ENCODE assay signal across 8 cellular contexts in genomic region chr2:186349508-186349907, GRCh38.
A peak's percentile ranks its signal among the peaks of the same experiment; 100 is the strongest.
DNase-seq lines count a peak whose midpoint lies in the region; ATAC-seq and TF ChIP-seq lines count a peak whose summit lies in the region.

No MANE protein-coding gene starts in this region.

- no peaks in the 10 kb centered on the region; the same call in 1 of the 2 replicates for H4K20me1 ChIP-seq in SK-N-SH (ENCODE audit: insufficient read depth)

- no peak for TF ChIP-seq POLR2A in gastrocnemius medialis (IDR thresholded peaks at IDR 0.05)

- intact Hi-C loops in left ventricle myocardium inferior (cut with micrococcal nuclease) (no loop called here), gastrocnemius medialis (cut with DNase I; ENCODE audit: low total_unique reads) (no loop called here)
- intact Hi-C loops in CD8-positive, alpha-beta T cell (cut with DNase I, micrococcal nuclease): no loop called here

- no peak overlapping the region for H2AFZ ChIP-seq in SK-N-SH (ENCODE audit: low read depth)

- TF ChIP-seq EP300 in SK-N-SH (IDR thresholded peaks at IDR 0.05; ENCODE audit: borderline replicate concordance in 1 of 2, low read depth in 1 of 2, low read length in 1 of 2): peak in 1 of 2 experiments; percentile 70; a peak in 1 of 4 replicates

- peak; percentile 76 for ATAC-seq in GM18867 (IDR thresholded peaks at IDR 0.05; ENCODE audit: unreplicated experiment)
- ATAC-seq in HG03108 (IDR thresholded peaks at IDR 0.05; ENCODE audit: unreplicated experiment): peak; percentile 40
- no peak for ATAC-seq in CD8-positive, alpha-beta T cell
- ATAC-seq in gastrocnemius medialis: no peak

- DNase-seq in SK-N-SH (no peak), mesothelial cell of epicardium (ENCODE audit: low spot score in 2 of 2, unreplicated experiment in 2 of 2) (no peak), left ventricle myocardium inferior (no peak), gastrocnemius medialis (no peak), GM20000 (ENCODE audit: low spot score) (no peak)
- DNase-seq in CD8-positive, alpha-beta T cell: no peak

- H3K27me3 Mint-ChIP-seq in mesothelial cell of epicardium (ENCODE audit: low read depth): no peaks in the 10 kb centered on the region
- H3K27me3 Mint-ChIP-seq in CD8-positive, alpha-beta T cell (ENCODE audit: low read depth): no peaks in the 10 kb centered on the region

- no peak for TF ChIP-seq RAD21 in SK-N-SH (IDR thresholded peaks at IDR 0.05; ENCODE audit: low read length)

- H3K4me1 Mint-ChIP-seq in mesothelial cell of epicardium: peaks cover 46% of the 10 kb centered on the region
- H3K4me1 Mint-ChIP-seq in CD8-positive, alpha-beta T cell (ENCODE audit: low read depth): peaks cover 4% of the 10 kb centered on the region

- peak overlapping the region; percentile 42 to 91; a peak in 3 of 4 replicates for H3K27ac ChIP-seq in SK-N-SH (ENCODE audit: low read depth in 2 of 2, low read length in 1 of 2)
- no peak overlapping the region for H3K27ac ChIP-seq in left ventricle myocardium inferior (replicated peaks)
- no peak overlapping the region for H3K27ac ChIP-seq in CD8-positive, alpha-beta T cell (ENCODE audit: low read depth, low read length)
- no peak overlapping the region for H3K27ac ChIP-seq in gastrocnemius medialis

- CTCF ChIA-PET in SK-N-SH (lab: Yijun Ruan, JAX): no interaction called here
- CTCF ChIA-PET in CD8-positive, alpha-beta T cell (lab: Charles Lee): no interaction called here

- H3K9me2 ChIP-seq in SK-N-SH: 0 out of 2 replicates have a peak, but pooled peaks cover 5% of the 10 kb centered on the region

- H3F3A ChIP-seq in SK-N-SH (replicated peaks; ENCODE audit: insufficient read depth): peaks cover 17% of the 10 kb centered on the region

- H3K36me3 ChIP-seq in SK-N-SH (replicated peaks in 1 of 2; ENCODE audit: control insufficient read depth in 1 of 2, insufficient read depth in 2 of 2, low read length in 1 of 2) (no peaks in the 10 kb centered on the region), left ventricle myocardium inferior (no peaks in the 10 kb centered on the region), gastrocnemius medialis (no peaks in the 10 kb centered on the region)
- H3K36me3 ChIP-seq in CD8-positive, alpha-beta T cell (ENCODE audit: insufficient read depth, low read length): no peaks in the 10 kb centered on the region

- POLR2A ChIA-PET in SK-N-SH (lab: Yijun Ruan, JAX): no interaction called here
- POLR2A ChIA-PET in CD8-positive, alpha-beta T cell (lab: Charles Lee): no interaction called here

- H3K9me3 Mint-ChIP-seq in mesothelial cell of epicardium: peaks cover 21% of the 10 kb centered on the region
- H3K9me3 Mint-ChIP-seq in CD8-positive, alpha-beta T cell: peaks cover 14% of the 10 kb centered on the region

- H3K9ac ChIP-seq in SK-N-SH: no peak overlapping the region

- no peaks in the 10 kb centered on the region for H3K9me3 ChIP-seq in SK-N-SH
- H3K9me3 ChIP-seq in left ventricle myocardium inferior (replicated peaks): peaks cover 10% of the 10 kb centered on the region
- no peaks in the 10 kb centered on the region for H3K9me3 ChIP-seq in CD8-positive, alpha-beta T cell (ENCODE audit: low read length)
- no peaks in the 10 kb centered on the region for H3K9me3 ChIP-seq in gastrocnemius medialis

- H3K27ac Mint-ChIP-seq in mesothelial cell of epicardium: peak overlapping the region; percentile 6
- H3K27ac Mint-ChIP-seq in CD8-positive, alpha-beta T cell: no peak overlapping the region

- 9% methylated on average over 2 of the region's 2 CpGs for WGBS in SK-N-SH (ENCODE audit: low lambda C conversion rate)

- TF ChIP-seq CTCF in SK-N-SH (IDR thresholded peaks at IDR 0.05) (no peak), mesothelial cell of epicardium (IDR thresholded peaks at IDR 0.05; ENCODE audit: unreplicated experiment) (no peak), left ventricle myocardium inferior (IDR thresholded peaks at IDR 0.05; ENCODE audit: borderline replicate concordance) (no peak), gastrocnemius medialis (IDR thresholded peaks at IDR 0.05 in 4 of 5, conservative IDR thresholded peaks at IDR 0.05 in 1 of 5) (no peak), GM20000 (IDR thresholded peaks at IDR 0.05; ENCODE audit: extremely low read depth, missing control alignments) (no peak)
- TF ChIP-seq CTCF in CD8-positive, alpha-beta T cell (IDR thresholded peaks at IDR 0.05): no peak

- peaks cover 28% of the 10 kb centered on the region for H3K36me3 Mint-ChIP-seq in mesothelial cell of epicardium
- H3K36me3 Mint-ChIP-seq in CD8-positive, alpha-beta T cell: peaks cover 24% of the 10 kb centered on the region

- peak overlapping the region; percentile 36 for H3K4me2 ChIP-seq in SK-N-SH

- no peaks in the 10 kb centered on the region for H3K79me2 ChIP-seq in SK-N-SH (ENCODE audit: insufficient read depth)

- H3K4me1 ChIP-seq in SK-N-SH (ENCODE audit: control insufficient read depth in 1 of 2, insufficient read depth in 2 of 2, low read depth in 1 of 2, low read length in 1 of 2) (peaks cover 11 to 25% of the 10 kb centered on the region in 2 experiments; a peak in 3 of 4 replicates), left ventricle myocardium inferior (peaks cover 31% of the 10 kb centered on the region), gastrocnemius medialis (peaks cover 4 to 5% of the 10 kb centered on the region in 2 donors)
- no peaks in the 10 kb centered on the region for H3K4me1 ChIP-seq in CD8-positive, alpha-beta T cell (ENCODE audit: insufficient read depth, low read length)

- no peak overlapping the region for H3K4me3 ChIP-seq in SK-N-SH (ENCODE audit: low read depth in 2 of 2, low read length in 1 of 2)
- H3K4me3 ChIP-seq in left ventricle myocardium inferior: no peak overlapping the region
- no peak overlapping the region for H3K4me3 ChIP-seq in CD8-positive, alpha-beta T cell (ENCODE audit: low read depth, low read length)
- no peak overlapping the region for H3K4me3 ChIP-seq in gastrocnemius medialis

- in situ Hi-C loops in gastrocnemius medialis (cut with MboI; ENCODE audit: low sequenced_read_pairs in 4 of 4): no loop called here

- no peaks in the 10 kb centered on the region for H3K27me3 ChIP-seq in SK-N-SH (ENCODE audit: insufficient read depth)
- H3K27me3 ChIP-seq in left ventricle myocardium inferior (ENCODE audit: low read depth): no peaks in the 10 kb centered on the region
- H3K27me3 ChIP-seq in CD8-positive, alpha-beta T cell (ENCODE audit: insufficient read depth, low read length): no peaks in the 10 kb centered on the region
- no peaks in the 10 kb centered on the region for H3K27me3 ChIP-seq in gastrocnemius medialis

- H3K4me3 Mint-ChIP-seq in mesothelial cell of epicardium: no peak overlapping the region
- no peak overlapping the region for H3K4me3 Mint-ChIP-seq in CD8-positive, alpha-beta T cell

TF ChIP-seq in SK-N-SH, 30 proteins besides CTCF, POLR2A, EP300 and RAD21 (continues in another document):
- TF ChIP-seq YY1 (IDR thresholded peaks at IDR 0.05; ENCODE audit: low read depth): no peak
- TF ChIP-seq TCF12 (IDR thresholded peaks at IDR 0.05): peak; percentile 96
- no peak for TF ChIP-seq MEF2A (IDR thresholded peaks at IDR 0.05; ENCODE audit: borderline replicate concordance, low read depth)
- no peak for TF ChIP-seq USF1 (IDR thresholded peaks at IDR 0.05; ENCODE audit: borderline replicate concordance, low read depth)
- peak; percentile 34; the same call in 1 of the 2 replicates for TF ChIP-seq ELF1 (IDR thresholded peaks at IDR 0.05)
- TF ChIP-seq IRF3 (IDR thresholded peaks at IDR 0.05; ENCODE audit: low read depth, low read length): no peak
- TF ChIP-seq NFIC (IDR thresholded peaks at IDR 0.05; ENCODE audit: borderline replicate concordance): peak; percentile 97
- TF ChIP-seq CHD2 (IDR thresholded peaks at IDR 0.05; ENCODE audit: low read length, partially characterized antibody): no peak
- peak; percentile 67; the same call in 1 of the 2 replicates for TF ChIP-seq FOSL2 (IDR thresholded peaks at IDR 0.05; ENCODE audit: borderline replicate concordance, low read depth)
- TF ChIP-seq FOXM1 (IDR thresholded peaks at IDR 0.05; ENCODE audit: low read depth): no peak
- no peak for TF ChIP-seq NRF1 (IDR thresholded peaks at IDR 0.05; ENCODE audit: low read depth, low read length)
- TF ChIP-seq, protein P1, sequence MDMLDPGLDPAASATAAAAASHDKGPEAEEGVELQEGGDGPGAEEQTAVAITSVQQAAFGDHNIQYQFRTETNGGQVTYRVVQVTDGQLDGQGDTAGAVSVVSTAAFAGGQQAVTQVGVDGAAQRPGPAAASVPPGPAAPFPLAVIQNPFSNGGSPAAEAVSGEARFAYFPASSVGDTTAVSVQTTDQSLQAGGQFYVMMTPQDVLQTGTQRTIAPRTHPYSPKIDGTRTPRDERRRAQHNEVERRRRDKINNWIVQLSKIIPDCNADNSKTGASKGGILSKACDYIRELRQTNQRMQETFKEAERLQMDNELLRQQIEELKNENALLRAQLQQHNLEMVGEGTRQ (IDR thresholded peaks at IDR 0.05; ENCODE audit: borderline replicate concordance, low read depth, low read length): no peak
- TF ChIP-seq SMC3 (IDR thresholded peaks at IDR 0.05; ENCODE audit: low read depth, low read length): no peak
- peak; percentile 76 for TF ChIP-seq JUND (IDR thresholded peaks at IDR 0.05)
- TF ChIP-seq, protein P2, sequence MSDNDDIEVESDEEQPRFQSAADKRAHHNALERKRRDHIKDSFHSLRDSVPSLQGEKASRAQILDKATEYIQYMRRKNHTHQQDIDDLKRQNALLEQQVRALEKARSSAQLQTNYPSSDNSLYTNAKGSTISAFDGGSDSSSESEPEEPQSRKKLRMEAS (IDR thresholded peaks at IDR 0.05; ENCODE audit: low read depth): 0 out of 2 replicates have a peak, but pooled peaks have one; percentile 16
- TF ChIP-seq EZH2phosphoT487 (IDR thresholded peaks at IDR 0.05; ENCODE audit: borderline replicate concordance, low read depth): no peak
- TF ChIP-seq POLR2AphosphoS5 (IDR thresholded peaks at IDR 0.05; ENCODE audit: low read depth, low read length): peak; percentile 28; the same call in 1 of the 2 replicates

Comparison
In these comparisons a context has a peak if more than half of its experiments do, and no peak if none do; other contexts are left out.
1. ATAC-seq: peak in GM18867 (single experiment) and HG03108 (single experiment); none in CD8-positive, alpha-beta T cell (single experiment) and gastrocnemius medialis (0 of 2).
2. H3K27ac ChIP-seq: peak in SK-N-SH (2 of 2); none in left ventricle myocardium inferior (single experiment), CD8-positive, alpha-beta T cell (single experiment) and gastrocnemius medialis (0 of 4).